ENCODE assay signal across 33 cellular contexts in genomic region chr1:53460211-53460634, GRCh38. TPM values are rescaled to one million over a fixed set of nuclear protein-coding genes. Genes with fewer than 3 reads are reported as not detected.
"Had no signal": no experiment of that assay in that cellular context is flagged by ENCODE, and none has a peak within 500 bp of the region (broad histone marks: within the 10 kb centered on the region; RNA-seq: fewer than 3 reads in every experiment).

No MANE protein-coding gene starts in this region.

- H3K4me1 Mint-ChIP-seq: stimulated activated naive CD8-positive, alpha-beta T cell treated with anti-CD3 and anti-CD28 coated beads, Interleukin-15, amount 100 ng/mL, for 72 hours had no signal

- H3K9me3 ChIP-seq: colonic mucosa, esophagus squamous epithelium, heart right ventricle, left lung, ovary, suprapubic skin, thyroid gland, vagina had no signal

- H3K4me3 ChIP-seq: colonic mucosa, esophagus squamous epithelium, heart right ventricle, left lung, ovary, skin epidermis, suprapubic skin, thyroid gland, vagina had no signal

- H3K27me3 ChIP-seq: colonic mucosa, ovary, thyroid gland, vagina had no signal

- H3K4me3 Mint-ChIP-seq: natural killer cell treated with Interleukin-12 subunit alpha and Interleukin-12 subunit beta and Interleukin-15 and Interleukin-18, amount 100 ng/mL, for 72 hours; stimulated activated naive CD8-positive, alpha-beta T cell treated with anti-CD3 and anti-CD28 coated beads, Interleukin-15, amount 100 ng/mL, for 72 hours had no signal

- H3K27ac ChIP-seq: colonic mucosa, esophagus squamous epithelium, heart right ventricle, left lung, ovary, skin epidermis, suprapubic skin, thyroid gland, vagina had no signal

- H3K27ac Mint-ChIP-seq: stimulated activated naive CD8-positive, alpha-beta T cell treated with anti-CD3 and anti-CD28 coated beads, Interleukin-15, amount 100 ng/mL, for 72 hours had no signal

- FAIRE-seq: endometrium, islet of Langerhans had no signal

- H3K9me3 Mint-ChIP-seq: natural killer cell treated with Interleukin-12 subunit alpha and Interleukin-12 subunit beta and Interleukin-15 and Interleukin-18, amount 100 ng/mL, for 72 hours; stimulated activated naive CD8-positive, alpha-beta T cell treated with anti-CD3 and anti-CD28 coated beads, Interleukin-15, amount 100 ng/mL, for 72 hours had no signal

- H3K27me3 Mint-ChIP-seq: natural killer cell treated with Interleukin-12 subunit alpha and Interleukin-12 subunit beta and Interleukin-15 and Interleukin-18, amount 100 ng/mL, for 72 hours; stimulated activated naive CD8-positive, alpha-beta T cell treated with anti-CD3 and anti-CD28 coated beads, Interleukin-15, amount 100 ng/mL, for 72 hours had no signal

- DNase-seq: colonic mucosa; dermis blood vessel endothelial cell; effector memory CD4-positive, alpha-beta T cell; erythroblast; esophagus squamous epithelium; foreskin melanocyte; glutamatergic neuron; heart right ventricle; hippocampal formation; left cardiac atrium; left lung; mammary epithelial cell; mesendoderm; occipital lobe; ovary; retina; stimulated activated CD4-positive, alpha-beta T cell treated with anti-CD3 and anti-CD28 coated beads, Interleukin-15, amount 100 ng/mL, for 24 hours; stimulated activated CD4-positive, alpha-beta T cell treated with anti-CD3 and anti-CD28 coated beads, Interleukin-2, amount 100 ng/mL, for 48 hours; stimulated activated naive CD4-positive, alpha-beta T cell; stimulated activated naive CD8-positive, alpha-beta T cell treated with anti-CD3 and anti-CD28 coated beads, Interleukin-15, amount 100 ng/mL, for 72 hours; thyroid gland had no signal

- ATAC-seq: heart right ventricle, left cardiac atrium, left lung had no signal

- H3K36me3 ChIP-seq: colonic mucosa, esophagus squamous epithelium, heart right ventricle, left lung, ovary, suprapubic skin, thyroid gland, vagina had no signal

- H3K4me1 ChIP-seq: colonic mucosa, esophagus squamous epithelium, left lung, suprapubic skin, thyroid gland, vagina had no signal

- H3K36me3 Mint-ChIP-seq: natural killer cell treated with Interleukin-12 subunit alpha and Interleukin-12 subunit beta and Interleukin-15 and Interleukin-18, amount 100 ng/mL, for 72 hours had no signal

RNA-seq across cellular contexts. Expression of gene DMRTB1, which starts 1.0 kb away (rescaled TPM):
- total RNA-seq: chondrocyte; colonic mucosa; dermis blood vessel endothelial cell; esophagus squamous epithelium; heart right ventricle; kidney epithelial cell; left cardiac atrium; left lung; lower leg skin; mammary epithelial cell; mononuclear cell; natural killer cell treated with Interleukin-12 subunit alpha and Interleukin-12 subunit beta and Interleukin-15 and Interleukin-18, amount 100 ng/mL, for 72 hours; occipital lobe; ovary; pulmonary artery endothelial cell; suprapubic skin; ureter; vagina had no signal
- polyA plus RNA-seq: heart right ventricle, mammary epithelial cell had no signal
